Comparison of ENCODE assay signal across 26 cellular contexts in the genomic region with DNA sequence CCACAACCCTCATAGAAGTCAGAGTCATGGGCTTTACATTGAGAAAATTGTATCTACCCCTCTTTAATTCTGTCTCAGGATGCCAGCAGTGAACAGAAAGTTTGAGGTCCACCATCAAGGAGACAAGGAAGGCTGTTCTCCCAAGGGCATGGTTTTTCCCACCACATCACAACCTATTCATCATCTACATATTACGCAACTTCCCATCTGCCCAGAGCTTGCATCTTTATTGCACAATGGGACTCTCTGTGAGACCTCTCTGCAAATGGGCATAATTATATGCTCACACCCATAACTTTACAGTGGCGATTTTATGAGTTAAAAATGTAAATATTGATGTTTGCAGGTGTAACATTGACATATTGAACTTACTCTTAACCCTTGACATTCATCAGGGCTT. TPM values are rescaled to one million over a fixed set of nuclear protein-coding genes. Genes with fewer than 3 reads are reported as not detected.
DNase-seq lines count a peak whose midpoint lies in the region; ATAC-seq, FAIRE-seq and TF ChIP-seq lines count a peak whose summit lies in the region.
"Had no signal": no experiment of that assay in that cellular context is flagged by ENCODE, and none has a peak within 500 bp of the region (broad histone marks: within the 10 kb centered on the region; RNA-seq: fewer than 3 reads in every experiment).

No MANE protein-coding gene starts in this region.

- no peaks in the 10 kb centered on the region for H3K23me2 ChIP-seq in H1 (ENCODE audit: low read depth, low read length)

- CTCF ChIA-PET in HepG2 (lab: Yijun Ruan, JAX; ENCODE audit: low intra/inter-chr PET ratio, low total read pairs): no interaction called here
- CTCF ChIA-PET in H1 (lab: Charles Lee; ENCODE audit: partially characterized antibody): no interaction called here

- TF ChIP-seq CTCF in HepG2 (CRISPR knock-in tag; IDR thresholded peaks at IDR 0.05) (no peak), right lobe of liver (IDR thresholded peaks at IDR 0.05) (no peak), H1 (IDR thresholded peaks at IDR 0.05; ENCODE audit: control extremely low read depth in 1 of 3, insufficient read depth in 1 of 3, low read depth in 1 of 3, low read length in 3 of 3) (no peak), stomach (IDR thresholded peaks at IDR 0.05) (no peak)

- POLR2A ChIA-PET in HepG2 (lab: Yijun Ruan, JAX) (no interaction called here), H1 (lab: Charles Lee; ENCODE audit: partially characterized antibody) (no interaction called here)

- no peak overlapping the region for H4K91ac ChIP-seq in H1 (replicated peaks; ENCODE audit: insufficient read length, low read length)

- WGBS in HepG2 (ENCODE audit: low lambda C conversion rate): 6% methylated on average over 2 of the region's 2 CpGs
- whole genome bisulfite sequencing in right lobe of liver (ENCODE audit: insufficient coverage, low coverage, low lambda C conversion rate, missing lambda C conversion rate): 0% methylated on average over 1 of the region's 2 CpGs
- WGBS in H1 (ENCODE audit: extremely low coverage in 1 of 2, insufficient coverage in 1 of 2, insufficient read length in 1 of 2, insufficient replicate concordance in 2 of 2, low coverage in 1 of 2, low lambda C conversion rate in 2 of 2, missing lambda C conversion rate in 1 of 2), 2 experiments: 61% methylated on average over 2 of the region's 2 CpGs; no CpG with 5 or more reads in 1 of the 2 experiments
- 48 to 63% (median 52%) methylated on average over 2 of the region's 2 CpGs for WGBS in stomach, 5 donors

- no peak overlapping the region for H3K56ac ChIP-seq in H1 (replicated peaks; ENCODE audit: insufficient read length, low read depth, low read length)

- no peak overlapping the region for H4K5ac ChIP-seq in H1 (ENCODE audit: insufficient read length, low read depth, low read length)

- no peak for DNase-seq in HepG2 (ENCODE audit: low spot score)
- no peak for DNase-seq in right lobe of liver
- peak; percentile 62 for DNase-seq in NCI-H69 (lab: John Stamatoyannopoulos, UW)
- no peak for DNase-seq in H1 (ENCODE audit: low read depth in 1 of 2, low spot score in 2 of 2)
- DNase-seq in stromal cell of bone marrow (ENCODE audit: low read depth): peak; percentile 5
- DNase-seq in stomach: no peak
- no peak for DNase-seq in activated T-cell treated with anti-CD3 and anti-CD28 coated beads, Interleukin-2, amount 50 U/mL, for 4 hours
- no peak for DNase-seq in HUDEP-2 (lab: John Stamatoyannopoulos, UW; ENCODE audit: unreplicated experiment in 76 of 76)
- DNase-seq: ACHN; activated CD4-positive, alpha-beta T cell treated with anti-CD3 and anti-CD28 coated beads for 48 hours; activated gamma-delta T cell; amniotic stem cell; effector CD4-positive, alpha-beta T cell; HFFc6; mesendoderm; NCI-H2029 treated with DMSO at 0.1 percent for 48 hours; NCI-H510A treated with DMSO at 0.1 percent for 48 hours; PC-3; stimulated activated CD4-positive, alpha-beta T cell treated with anti-CD3 and anti-CD28 coated beads, Interleukin-1b, Interleukin-23, amount 100 ng/mL, for 48 hours; stimulated activated naive CD8-positive, alpha-beta T cell treated with anti-CD3 and anti-CD28 coated beads, Interleukin-15, amount 100 ng/mL, for 72 hours; upper lobe of left lung had no signal

- H2BK15ac ChIP-seq in H1 (ENCODE audit: low read length): no peak overlapping the region

- H3K79me1 ChIP-seq in H1 (ENCODE audit: low read depth, low read length): no peaks in the 10 kb centered on the region

- TF ChIP-seq EP300 in HepG2 (IDR thresholded peaks at IDR 0.05; ENCODE audit: low read depth in 2 of 2, low read length in 2 of 2) (no peak), HepG2 (CRISPR knock-in tag; IDR thresholded peaks at IDR 0.05; ENCODE audit: borderline replicate concordance) (no peak), H1 (IDR thresholded peaks at IDR 0.05; ENCODE audit: borderline replicate concordance in 1 of 2, low read depth in 2 of 2, low read length in 2 of 2) (no peak), stomach (IDR thresholded peaks at IDR 0.05) (no peak)

- ATAC-seq in HepG2: no peak
- ATAC-seq in right lobe of liver: no peak
- no peak for ATAC-seq in activated T-cell treated with anti-CD3 and anti-CD28 coated beads, Interleukin-2, amount 50 U/mL, for 4 hours
- ATAC-seq: natural killer cell treated with Interleukin-12 subunit alpha and Interleukin-12 subunit beta and Interleukin-15 and Interleukin-18, amount 100 ng/mL, for 72 hours; PC-3; stimulated activated naive CD8-positive, alpha-beta T cell treated with anti-CD3 and anti-CD28 coated beads, Interleukin-15, amount 100 ng/mL, for 72 hours had no signal

- no peak overlapping the region for H3K18ac ChIP-seq in H1 (ENCODE audit: extremely low read depth, low read length)

- no TSS peak for BruUV-seq in HepG2 (replicated peaks; lab: Mats Ljungman, UMichigan)

- H3K9ac ChIP-seq in HepG2 (ENCODE audit: insufficient read depth, low read depth, low read length) (no peak overlapping the region), H1 (replicated peaks in 1 of 4; ENCODE audit: extremely low read depth in 1 of 4, low read depth in 3 of 4, low read length in 3 of 4) (no peak overlapping the region)
- H3K9ac ChIP-seq: parathyroid adenoma had no signal

- peaks cover 2% of the 10 kb centered on the region for H3K27me3 Mint-ChIP-seq in activated T-cell treated with anti-CD3 and anti-CD28 coated beads, Interleukin-2, amount 50 U/mL, for 4 hours (ENCODE audit: low read depth)
- H3K27me3 Mint-ChIP-seq: stimulated activated naive CD8-positive, alpha-beta T cell treated with anti-CD3 and anti-CD28 coated beads, Interleukin-15, amount 100 ng/mL, for 72 hours had no signal

- H3K9me3 ChIP-seq in HepG2 (ENCODE audit: low read length): no peaks in the 10 kb centered on the region
- no peaks in the 10 kb centered on the region for H3K9me3 ChIP-seq in right lobe of liver
- H3K9me3 ChIP-seq in H1 (ENCODE audit: insufficient read depth in 2 of 2, low read depth in 1 of 2, low read length in 1 of 2): no peaks in the 10 kb centered on the region
- H3K9me3 ChIP-seq in stomach: no peaks in the 10 kb centered on the region
- H3K9me3 ChIP-seq: upper lobe of left lung had no signal

- TF ChIP-seq RAD21 in HepG2 (CRISPR knock-in tag; IDR thresholded peaks at IDR 0.05) (no peak), H1 (IDR thresholded peaks at IDR 0.05 in 1 of 2, conservative IDR thresholded peaks at IDR 0.05 in 1 of 2; ENCODE audit: low read depth in 2 of 2, low read length in 2 of 2) (no peak)

- no peak overlapping the region for H3K4ac ChIP-seq in H1 (replicated peaks; ENCODE audit: insufficient read length, low read depth, low read length)

- H3K4me3 Mint-ChIP-seq in activated T-cell treated with anti-CD3 and anti-CD28 coated beads, Interleukin-2, amount 50 U/mL, for 4 hours: no peak overlapping the region
- H3K4me3 Mint-ChIP-seq: central memory CD8-positive, alpha-beta T cell; HFFc6; natural killer cell treated with Interleukin-12 subunit alpha and Interleukin-12 subunit beta and Interleukin-15 and Interleukin-18, amount 100 ng/mL, for 72 hours; stimulated activated naive CD8-positive, alpha-beta T cell treated with anti-CD3 and anti-CD28 coated beads, Interleukin-15, amount 100 ng/mL, for 72 hours had no signal

- H3K36me3 ChIP-seq in HepG2 (replicated peaks in 1 of 2; ENCODE audit: control insufficient read depth in 1 of 2, insufficient read depth in 2 of 2, low read length in 2 of 2) (no peaks in the 10 kb centered on the region), right lobe of liver (no peaks in the 10 kb centered on the region), H1 (ENCODE audit: control insufficient read depth in 2 of 4, insufficient read depth in 4 of 4, low read length in 3 of 4) (no peaks in the 10 kb centered on the region), stomach (no peaks in the 10 kb centered on the region)
- H3K36me3 ChIP-seq: upper lobe of left lung had no signal

- no peaks in the 10 kb centered on the region for H3K9me3 Mint-ChIP-seq in activated T-cell treated with anti-CD3 and anti-CD28 coated beads, Interleukin-2, amount 50 U/mL, for 4 hours
- H3K9me3 Mint-ChIP-seq: central memory CD8-positive, alpha-beta T cell; HFFc6; natural killer cell treated with Interleukin-12 subunit alpha and Interleukin-12 subunit beta and Interleukin-15 and Interleukin-18, amount 100 ng/mL, for 72 hours; stimulated activated naive CD8-positive, alpha-beta T cell treated with anti-CD3 and anti-CD28 coated beads, Interleukin-15, amount 100 ng/mL, for 72 hours had no signal

- intact Hi-C loops in HepG2 (cut with micrococcal nuclease; ENCODE audit: unreplicated experiment) (no loop called here), right lobe of liver (cut with DNase I) (no loop called here), stomach (cut with DNase I; ENCODE audit: low total_unique reads) (no loop called here)

- H2BK120ac ChIP-seq in H1 (replicated peaks; ENCODE audit: low read depth, low read length): no peak overlapping the region

- no peak overlapping the region for H2BK12ac ChIP-seq in H1 (ENCODE audit: low read depth, low read length)

- no peak overlapping the region for H3K27ac ChIP-seq in HepG2 (ENCODE audit: extremely low read length, insufficient read depth, low read length)
- H3K27ac ChIP-seq in right lobe of liver: no peak overlapping the region
- no peak overlapping the region for H3K27ac ChIP-seq in H1 (ENCODE audit: low read depth, low read length)
- H3K27ac ChIP-seq in stomach: no peak overlapping the region
- H3K27ac ChIP-seq: hepatocyte, parathyroid adenoma, upper lobe of left lung had no signal

- H3K79me2 ChIP-seq in HepG2 (ENCODE audit: insufficient read depth, low read length) (no peaks in the 10 kb centered on the region), H1 (ENCODE audit: control insufficient read depth in 1 of 2, insufficient read depth in 2 of 2, low read length in 2 of 2) (no peaks in the 10 kb centered on the region)
- H3K79me2 ChIP-seq: hepatocyte, parathyroid adenoma had no signal

- FAIRE-seq in HepG2 (lab: Jason Lieb, UNC): no peak
- FAIRE-seq in H1 (lab: Jason Lieb, UNC): no peak

- H2AK5ac ChIP-seq in H1 (ENCODE audit: low read depth, low read length): no peak overlapping the region

- H3K4me1 Mint-ChIP-seq in activated T-cell treated with anti-CD3 and anti-CD28 coated beads, Interleukin-2, amount 50 U/mL, for 4 hours (ENCODE audit: low read depth): no peaks in the 10 kb centered on the region
- H3K4me1 Mint-ChIP-seq: central memory CD8-positive, alpha-beta T cell; stimulated activated naive CD8-positive, alpha-beta T cell treated with anti-CD3 and anti-CD28 coated beads, Interleukin-15, amount 100 ng/mL, for 72 hours had no signal

- no peak overlapping the region for H4K8ac ChIP-seq in H1 (ENCODE audit: extremely low read depth, insufficient read depth, low read length)

- in situ Hi-C loops in HepG2 (cut with HindIII; ENCODE audit: extremely low pct_ligation_motif_present, low pct_unique_long_range_greater_than_20kb): loop anchor here (25.0 kb wide), 1 partner anchor 585 kb away; the partner anchor contains the start of gene RRAGB

- H2BK20ac ChIP-seq in H1 (ENCODE audit: low read length): no peak overlapping the region

- H2AFZ ChIP-seq in HepG2 (ENCODE audit: low read length) (no peak overlapping the region), H1 (ENCODE audit: low read length) (no peak overlapping the region)
- H2AFZ ChIP-seq: hepatocyte, parathyroid adenoma had no signal

- H3K23ac ChIP-seq in H1 (ENCODE audit: insufficient read length): no peak overlapping the region

- H3K4me1 ChIP-seq in HepG2 (ENCODE audit: insufficient read depth, low read length) (no peaks in the 10 kb centered on the region), right lobe of liver (no peaks in the 10 kb centered on the region), H1 (replicated peaks in 1 of 4; ENCODE audit: control insufficient read depth in 3 of 4, insufficient read depth in 4 of 4, low read length in 3 of 4) (no peaks in the 10 kb centered on the region), stomach (no peaks in the 10 kb centered on the region)
- H3K4me1 ChIP-seq: parathyroid adenoma, upper lobe of left lung had no signal

- H2BK5ac ChIP-seq in H1 (ENCODE audit: low read depth, low read length): no peak overlapping the region

- no peak overlapping the region for H3K4me3 ChIP-seq in HepG2 (replicated peaks in 1 of 3; ENCODE audit: insufficient read depth in 1 of 3, low read depth in 2 of 3, low read length in 3 of 3)
- no peak overlapping the region for H3K4me3 ChIP-seq in right lobe of liver
- no peak overlapping the region for H3K4me3 ChIP-seq in H1 (ENCODE audit: extremely low read depth in 1 of 4, insufficient read depth in 2 of 4, low read depth in 3 of 4, low read length in 4 of 4)
- no peak overlapping the region for H3K4me3 ChIP-seq in stomach
- H3K4me3 ChIP-seq: hepatocyte, upper lobe of left lung had no signal

- no peak overlapping the region for H3K14ac ChIP-seq in H1 (ENCODE audit: insufficient read length)

- TF ChIP-seq POLR2A in HepG2 (IDR thresholded peaks at IDR 0.05; ENCODE audit: insufficient read depth in 1 of 2, low read depth in 2 of 2, low read length in 2 of 2): no peak
- no peak for TF ChIP-seq POLR2A in right lobe of liver (IDR thresholded peaks at IDR 0.05)
- TF ChIP-seq POLR2A in H1 (IDR thresholded peaks at IDR 0.05; ENCODE audit: control extremely low read depth in 1 of 2, low read depth in 2 of 2, low read length in 2 of 2): no peak
- TF ChIP-seq POLR2A in stomach (IDR thresholded peaks at IDR 0.05): no peak

- H3K27me3 ChIP-seq in HepG2 (ENCODE audit: control insufficient read depth in 1 of 2, insufficient read depth in 2 of 2, low read length in 2 of 2) (no peaks in the 10 kb centered on the region), right lobe of liver (peaks cover 3 to 5% of the 10 kb centered on the region in 2 donors), H1 (replicated peaks in 1 of 4; ENCODE audit: control insufficient read depth in 3 of 4, extremely low read depth in 1 of 4, insufficient read depth in 3 of 4, low read length in 3 of 4) (no peaks in the 10 kb centered on the region), stomach (peaks cover 0 to 8% (median 0%) of the 10 kb centered on the region in 3 donors)
- H3K27me3 ChIP-seq: hepatocyte, upper lobe of left lung had no signal

- H3K4me2 ChIP-seq in HepG2 (ENCODE audit: low read depth, low read length) (no peak overlapping the region), H1 (ENCODE audit: insufficient read depth in 1 of 2, low read depth in 2 of 2, low read length in 2 of 2) (no peak overlapping the region)
- H3K4me2 ChIP-seq: hepatocyte had no signal

- H4K20me1 ChIP-seq in HepG2 (ENCODE audit: insufficient read depth, low read length) (no peaks in the 10 kb centered on the region), H1 (replicated peaks in 1 of 2; ENCODE audit: control insufficient read depth in 1 of 2, insufficient read depth in 2 of 2, low read length in 2 of 2) (no peaks in the 10 kb centered on the region)

- H3K36me3 Mint-ChIP-seq in activated T-cell treated with anti-CD3 and anti-CD28 coated beads, Interleukin-2, amount 50 U/mL, for 4 hours (ENCODE audit: insufficient read depth): no peaks in the 10 kb centered on the region
- H3K36me3 Mint-ChIP-seq: natural killer cell treated with Interleukin-12 subunit alpha and Interleukin-12 subunit beta and Interleukin-15 and Interleukin-18, amount 100 ng/mL, for 72 hours had no signal

RNA-seq across cellular contexts. Expression of gene PAGE2, which starts 38.9 kb away (rescaled TPM):
- total RNA-seq in HepG2 (2016; rRNA removed; fragmentation: Illumina TruSeq; extraction: Trizol) (not detected in 2 replicates), right lobe of liver (not detected), stomach (not detected)
- total RNA-seq in HepG2 (2016; cell fraction: cytosol; rRNA removed; fragmentation: Illumina TruSeq; extraction: Trizol; ENCODE audit: low read depth): not detected in 2 replicates
- not detected in 2 replicates for total RNA-seq in HepG2 (2016; cell fraction: insoluble cytoplasmic fraction; rRNA removed; fragmentation: Illumina TruSeq; extraction: Trizol)
- not detected in 2 replicates for total RNA-seq in HepG2 (2016; cell fraction: membrane; rRNA removed; fragmentation: Illumina TruSeq; extraction: Trizol)
- total RNA-seq in HepG2 (2016; cell fraction: nucleus; rRNA removed; fragmentation: Illumina TruSeq; extraction: Trizol): not detected in 2 replicates
- polyA plus RNA-seq in HepG2 (2011; rRNA removed) (not detected in 2 replicates), H1 (2011; rRNA removed) (not detected in 2 replicates), stomach (not detected)
- not detected in 2 replicates for polyA plus RNA-seq in HepG2 (2011; cell fraction: cytosol; rRNA removed)
- 0.36 TPM in 1 of 2 replicates, not detected in the other for polyA plus RNA-seq in HepG2 (2011; cell fraction: nucleus; rRNA removed)
- polyA plus RNA-seq in HepG2 (2012): not detected in 2 replicates
- polyA plus RNA-seq in HepG2 (2016; cell fraction: cytosol; fragmentation: Illumina TruSeq; extraction: Trizol; ENCODE audit: low read depth): not detected in 2 replicates
- not detected in 2 replicates for polyA plus RNA-seq in HepG2 (2016; cell fraction: insoluble cytoplasmic fraction; fragmentation: Illumina TruSeq; extraction: Trizol; ENCODE audit: low read depth)
- not detected in 2 replicates for polyA plus RNA-seq in HepG2 (2016; cell fraction: membrane; fragmentation: Illumina TruSeq; extraction: Trizol; ENCODE audit: low read depth)
- polyA plus RNA-seq in HepG2 (2016; cell fraction: nucleus; fragmentation: Illumina TruSeq; extraction: Trizol; ENCODE audit: insufficient read depth, low read depth): not detected in 2 replicates
- polyA minus RNA-seq in HepG2 (2011; rRNA and poly(A)+ RNA removed; ENCODE audit: low replicate concordance): not detected in 2 replicates
- not detected in 2 replicates for polyA minus RNA-seq in HepG2 (2011; cell fraction: cytosol; rRNA and poly(A)+ RNA removed)
- polyA minus RNA-seq in HepG2 (2011; cell fraction: nucleus; rRNA and poly(A)+ RNA removed): not detected in 2 replicates
- not detected in 2 replicates for total RNA-seq in H1 (2021; fragmentation: NEBNext Ultra II Directional; extraction: Animal tissue kit (Norgen Biotek cat#: 25700))
- not detected for polyA plus RNA-seq in H1 (2011; cell fraction: cytosol; rRNA removed)
- not detected for polyA plus RNA-seq in H1 (2011; cell fraction: nucleus; rRNA removed)
- not detected in 4 replicates for polyA plus RNA-seq in H1 (2012, experiment 1 of 2)
- polyA plus RNA-seq in H1 (2012, experiment 2 of 2): not detected
- 0.32 TPM for polyA plus RNA-seq in H1 (2013, experiment 1 of 2)
- not detected for polyA plus RNA-seq in H1 (2013, experiment 2 of 2)
- polyA minus RNA-seq in H1 (2011; rRNA and poly(A)+ RNA removed): not detected in 2 replicates
- polyA minus RNA-seq in H1 (2011; cell fraction: cytosol; rRNA and poly(A)+ RNA removed): not detected
- polyA minus RNA-seq in H1 (2011; cell fraction: nucleus; rRNA and poly(A)+ RNA removed): not detected
- total RNA-seq in activated T-cell treated with anti-CD3 and anti-CD28 coated beads, Interleukin-2, amount 50 U/mL, for 4 hours: not detected
- total RNA-seq: hepatocyte; kidney epithelial cell; natural killer cell treated with Interleukin-12 subunit alpha and Interleukin-12 subunit beta and Interleukin-15 and Interleukin-18, amount 100 ng/mL, for 72 hours; PC-3; upper lobe of left lung had no signal
- polyA plus RNA-seq: hepatocyte had no signal

RNA-seq across cellular contexts. Expression of gene PAGE2B, which starts 52.9 kb away (rescaled TPM):
- total RNA-seq in HepG2 (2016; rRNA removed; fragmentation: Illumina TruSeq; extraction: Trizol) (not detected in 2 replicates), right lobe of liver (not detected), stomach (not detected)
- not detected in 2 replicates for total RNA-seq in HepG2 (2016; cell fraction: cytosol; rRNA removed; fragmentation: Illumina TruSeq; extraction: Trizol; ENCODE audit: low read depth)
- 0.28 TPM in 1 of 2 replicates, not detected in the other for total RNA-seq in HepG2 (2016; cell fraction: insoluble cytoplasmic fraction; rRNA removed; fragmentation: Illumina TruSeq; extraction: Trizol)
- not detected in 2 replicates for total RNA-seq in HepG2 (2016; cell fraction: membrane; rRNA removed; fragmentation: Illumina TruSeq; extraction: Trizol)
- not detected in 2 replicates for total RNA-seq in HepG2 (2016; cell fraction: nucleus; rRNA removed; fragmentation: Illumina TruSeq; extraction: Trizol)
- polyA plus RNA-seq in HepG2 (2011; rRNA removed) (0.37 and 0.57 TPM in 2 replicates), H1 (2011; rRNA removed) (not detected in 2 replicates), stomach (1 to 10 TPM in 1 of 3 donors, not detected in 2; 3.7 TPM)
- polyA plus RNA-seq in HepG2 (2011; cell fraction: cytosol; rRNA removed): not detected in 2 replicates
- polyA plus RNA-seq in HepG2 (2011; cell fraction: nucleus; rRNA removed): 1.4 and 1.6 TPM in 2 replicates
- 0.40 and 0.88 TPM in 2 replicates for polyA plus RNA-seq in HepG2 (2012)
- not detected in 2 replicates for polyA plus RNA-seq in HepG2 (2016; cell fraction: cytosol; fragmentation: Illumina TruSeq; extraction: Trizol; ENCODE audit: low read depth)
- polyA plus RNA-seq in HepG2 (2016; cell fraction: insoluble cytoplasmic fraction; fragmentation: Illumina TruSeq; extraction: Trizol; ENCODE audit: low read depth): not detected in 2 replicates
- polyA plus RNA-seq in HepG2 (2016; cell fraction: membrane; fragmentation: Illumina TruSeq; extraction: Trizol; ENCODE audit: low read depth): not detected in 2 replicates
- not detected in 2 replicates for polyA plus RNA-seq in HepG2 (2016; cell fraction: nucleus; fragmentation: Illumina TruSeq; extraction: Trizol; ENCODE audit: insufficient read depth, low read depth)
- polyA minus RNA-seq in HepG2 (2011; rRNA and poly(A)+ RNA removed; ENCODE audit: low replicate concordance): not detected in 2 replicates
- not detected in 2 replicates for polyA minus RNA-seq in HepG2 (2011; cell fraction: cytosol; rRNA and poly(A)+ RNA removed)
- not detected in 2 replicates for polyA minus RNA-seq in HepG2 (2011; cell fraction: nucleus; rRNA and poly(A)+ RNA removed)
- not detected in 2 replicates for total RNA-seq in H1 (2021; fragmentation: NEBNext Ultra II Directional; extraction: Animal tissue kit (Norgen Biotek cat#: 25700))
- polyA plus RNA-seq in H1 (2011; cell fraction: cytosol; rRNA removed): not detected
- polyA plus RNA-seq in H1 (2011; cell fraction: nucleus; rRNA removed): not detected
- 0.48 TPM in 1 of 4 replicates, not detected in the others for polyA plus RNA-seq in H1 (2012, experiment 1 of 2)
- not detected for polyA plus RNA-seq in H1 (2012, experiment 2 of 2)
- 0.36 TPM for polyA plus RNA-seq in H1 (2013, experiment 1 of 2)
- polyA plus RNA-seq in H1 (2013, experiment 2 of 2): 0.39 TPM
- not detected in 2 replicates for polyA minus RNA-seq in H1 (2011; rRNA and poly(A)+ RNA removed)
- not detected for polyA minus RNA-seq in H1 (2011; cell fraction: cytosol; rRNA and poly(A)+ RNA removed)
- not detected for polyA minus RNA-seq in H1 (2011; cell fraction: nucleus; rRNA and poly(A)+ RNA removed)
- total RNA-seq in activated T-cell treated with anti-CD3 and anti-CD28 coated beads, Interleukin-2, amount 50 U/mL, for 4 hours: under 1 TPM in 1 of 3 donors, not detected in 2; 0.61 TPM
- total RNA-seq: hepatocyte; HFFc6; kidney epithelial cell; natural killer cell treated with Interleukin-12 subunit alpha and Interleukin-12 subunit beta and Interleukin-15 and Interleukin-18, amount 100 ng/mL, for 72 hours; PC-3; upper lobe of left lung had no signal

Comparison
In these comparisons a context has a peak if more than half of its experiments do, and no peak if none do; other contexts are left out.
1. DNase-seq: peak in NCI-H69 (single experiment) and stromal cell of bone marrow (single experiment); none in HepG2 (single experiment), right lobe of liver (0 of 3), H1 (0 of 2), stomach (single experiment), activated T-cell treated with anti-CD3 and anti-CD28 coated beads, Interleukin-2, amount 50 U/mL, for 4 hours (single experiment) and HUDEP-2 (0 of 76).
2. Of the 41 proteins assayed by ChIP-seq in both HepG2 and H1: peak only in HepG2: none; only in H1: none; in both: CEBPB; in neither: 40.